In genomic region chr5:5950658-5951057, GRCh38 we compare ENCODE assay signal across 8 cellular contexts.
"Had no signal": no experiment of that assay in that cellular context is flagged by ENCODE, and none has a peak within 500 bp of the region (broad histone marks: within the 10 kb centered on the region; RNA-seq: fewer than 3 reads in every experiment).

No MANE protein-coding gene starts in this region.

- H3K4me1 ChIP-seq: HAP-1 had no signal

- H3K36me3 ChIP-seq: HAP-1 had no signal

- ATAC-seq: HCT116, HepG2 had no signal

- H3K27ac ChIP-seq: GM23248, HL-60 had no signal

- H3K4me3 ChIP-seq: GM23248, HAP-1 had no signal

- DNase-seq: GM23248, GOT3, H7, HFFc6 had no signal

- H3K9me3 ChIP-seq: HAP-1 had no signal
